ENCODE assay signal across 9 cellular contexts in genomic region chr2:219572237-219573001, GRCh38. TPM values are rescaled to one million over a fixed set of nuclear protein-coding genes. Genes with fewer than 3 reads are reported as not detected.
DNase-seq lines count a peak whose midpoint lies in the region; ATAC-seq and TF ChIP-seq lines count a peak whose summit lies in the region.
"Had no signal": no experiment of that assay in that cellular context is flagged by ENCODE, and none has a peak within 500 bp of the region (broad histone marks: within the 10 kb centered on the region; RNA-seq: fewer than 3 reads in every experiment).

Gene INHA (plus strand): TSS chr2:219572310. CDS start chr2:219572375, 65 bp downstream.

- H3K27me3 Mint-ChIP-seq in activated naive CD8-positive, alpha-beta T cell = peaks cover 25% of the 10 kb centered on the region
- H3K27me3 Mint-ChIP-seq in activated naive CD8-positive, alpha-beta T cell treated with anti-CD3 and anti-CD28 coated beads for 36 hours = peaks cover 49% of the 10 kb centered on the region
- H3K27me3 Mint-ChIP-seq in type B pancreatic cell = peaks cover 3% of the 10 kb centered on the region

- no peak within 1 kb of the TSS for H3K27ac ChIP-seq in ectodermal cell (ENCODE audit: insufficient read depth, low read depth, low read length, poor library complexity, severe bottlenecking)

- H3K9me3 Mint-ChIP-seq in activated naive CD8-positive, alpha-beta T cell (ENCODE audit: low read depth) = no peaks in the 10 kb centered on the region
- H3K9me3 Mint-ChIP-seq in activated naive CD8-positive, alpha-beta T cell treated with anti-CD3 and anti-CD28 coated beads for 36 hours = no peaks in the 10 kb centered on the region
- no peaks in the 10 kb centered on the region for H3K9me3 Mint-ChIP-seq in type B pancreatic cell

- 90 to 91% methylated on average over 13 of the region's 13 CpGs for WGBS in ectodermal cell, 2 experiments

- DNase-seq in activated naive CD8-positive, alpha-beta T cell treated with anti-CD3 and anti-CD28 coated beads for 36 hours = no peak
- DNase-seq in type B pancreatic cell (ENCODE audit: extremely low spot score, unreplicated experiment) = no peak
- DNase-seq in NCI-H1048 (lab: John Stamatoyannopoulos, UW) = no peak
- DNase-seq: activated naive CD4-positive, alpha-beta T cell treated with Interleukin-2 at 50 U/mL for 16 hours had no signal

- no peak within 1 kb of the TSS for H3K27ac Mint-ChIP-seq in activated naive CD8-positive, alpha-beta T cell
- no peak within 1 kb of the TSS for H3K27ac Mint-ChIP-seq in activated naive CD8-positive, alpha-beta T cell treated with anti-CD3 and anti-CD28 coated beads for 36 hours
- H3K27ac Mint-ChIP-seq in type B pancreatic cell = peak within 1 kb of the TSS; percentile 86

- peak within 1 kb of the TSS; percentile 27 for H3K4me3 Mint-ChIP-seq in activated naive CD8-positive, alpha-beta T cell
- H3K4me3 Mint-ChIP-seq in activated naive CD8-positive, alpha-beta T cell treated with anti-CD3 and anti-CD28 coated beads for 36 hours = no peak within 1 kb of the TSS
- peak within 1 kb of the TSS; percentile 85 for H3K4me3 Mint-ChIP-seq in type B pancreatic cell

- no peaks in the 10 kb centered on the region for H3K4me1 Mint-ChIP-seq in activated naive CD8-positive, alpha-beta T cell (ENCODE audit: low read depth)
- no peaks in the 10 kb centered on the region for H3K4me1 Mint-ChIP-seq in activated naive CD8-positive, alpha-beta T cell treated with anti-CD3 and anti-CD28 coated beads for 36 hours
- H3K4me1 Mint-ChIP-seq in type B pancreatic cell (ENCODE audit: unreplicated experiment) = peaks cover 31% of the 10 kb centered on the region

- H3K4me3 ChIP-seq in ectodermal cell (ENCODE audit: insufficient read depth, low read depth, low read length) = peak within 1 kb of the TSS; percentile 43
- H3K4me3 ChIP-seq in mucosa of stomach (ENCODE audit: low read length) = no peak within 1 kb of the TSS

- no peak for TF ChIP-seq CTCF in type B pancreatic cell (conservative IDR thresholded peaks at IDR 0.05)

- peaks cover 15% of the 10 kb centered on the region for H3K27me3 ChIP-seq in ectodermal cell (ENCODE audit: control insufficient read depth, insufficient read depth, low read length, poor library complexity, severe bottlenecking)
- peaks cover 44% of the 10 kb centered on the region for H3K27me3 ChIP-seq in mucosa of stomach (ENCODE audit: control insufficient read depth, insufficient read depth, low read length)

- no peaks in the 10 kb centered on the region for H3K9me3 ChIP-seq in ectodermal cell (ENCODE audit: control insufficient read depth, low read length)
- no peaks in the 10 kb centered on the region for H3K9me3 ChIP-seq in mucosa of stomach (ENCODE audit: control insufficient read depth, low read length)

- peak within 1 kb of the TSS; percentile 59 for H3K9ac ChIP-seq in mucosa of stomach (ENCODE audit: low read length)

- ATAC-seq in HG03432 (IDR thresholded peaks at IDR 0.05; ENCODE audit: unreplicated experiment) (no peak), HG03175 (IDR thresholded peaks at IDR 0.05; ENCODE audit: unreplicated experiment) (no peak)

- H3K36me3 ChIP-seq in ectodermal cell (ENCODE audit: control insufficient read depth, insufficient read depth, low read length) (no peaks in the 10 kb centered on the region), mucosa of stomach (ENCODE audit: control insufficient read depth, insufficient read depth, low read length) (no peaks in the 10 kb centered on the region)

- no peaks in the 10 kb centered on the region for H3K36me3 Mint-ChIP-seq in activated naive CD8-positive, alpha-beta T cell
- no peaks in the 10 kb centered on the region for H3K36me3 Mint-ChIP-seq in activated naive CD8-positive, alpha-beta T cell treated with anti-CD3 and anti-CD28 coated beads for 36 hours
- H3K36me3 Mint-ChIP-seq in type B pancreatic cell = peaks cover 5% of the 10 kb centered on the region

- H3K4me1 ChIP-seq in ectodermal cell (ENCODE audit: control insufficient read depth, insufficient read depth, low read length) = peaks cover 24% of the 10 kb centered on the region
- peaks cover 7% of the 10 kb centered on the region for H3K4me1 ChIP-seq in mucosa of stomach (ENCODE audit: control insufficient read depth, insufficient read depth, low read length)

RNA-seq across cellular contexts. Expression of gene INHA, which starts in this region (rescaled TPM):
- not detected for total RNA-seq in activated naive CD8-positive, alpha-beta T cell treated with anti-CD3 and anti-CD28 coated beads for 36 hours
- 0.93 TPM for polyA plus RNA-seq in ectodermal cell (2013, experiment 1 of 4)
- polyA plus RNA-seq in ectodermal cell (2013, experiment 2 of 4) = 0.39 TPM
- polyA plus RNA-seq in ectodermal cell (2013, experiment 3 of 4) = 0.80 TPM
- polyA plus RNA-seq in ectodermal cell (2013, experiment 4 of 4) = 0.65 TPM
- 1.2 and 1.3 TPM in 2 replicates for total RNA-seq in type B pancreatic cell (ENCODE audit: low replicate concordance)
